In the genomic region with DNA sequence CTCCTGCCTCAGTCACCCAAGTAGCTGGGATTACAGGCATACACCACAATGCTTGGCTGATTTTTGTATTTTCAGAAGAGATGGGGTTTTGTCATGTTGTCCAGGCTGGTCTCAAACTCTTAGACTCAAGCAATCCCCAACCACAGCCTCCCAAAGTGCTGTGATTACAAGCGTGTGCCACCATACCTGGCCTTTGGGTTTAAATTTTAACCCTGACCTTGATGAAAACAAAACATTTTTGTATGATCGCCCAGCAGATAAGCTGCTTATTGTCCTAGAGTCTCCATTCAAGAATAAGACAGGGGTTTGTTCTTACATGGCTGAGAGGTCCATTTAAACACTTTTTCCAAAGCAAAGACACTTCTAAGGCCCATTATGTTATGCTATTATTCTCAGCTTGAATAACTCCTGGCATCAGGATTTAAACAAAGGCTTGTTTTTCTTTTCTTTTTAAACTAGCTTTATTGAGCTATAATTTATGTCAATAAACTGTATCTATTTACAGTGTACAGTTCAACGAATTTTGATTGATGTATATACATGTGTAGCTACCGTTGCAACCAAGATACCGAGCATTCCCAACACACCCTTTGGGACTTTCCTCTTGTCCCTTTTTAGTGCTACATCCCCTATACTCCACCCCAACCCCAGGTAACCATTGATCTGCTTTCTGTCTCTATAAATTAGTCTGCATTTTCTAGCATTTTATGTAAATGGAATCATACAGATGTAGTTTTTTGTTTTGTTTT, we compare ENCODE assay signal across 20 cellular contexts. TPM values are rescaled to one million over a fixed set of nuclear protein-coding genes. Genes with fewer than 3 reads are reported as not detected.
DNase-seq lines count a peak whose midpoint lies in the region; ATAC-seq, FAIRE-seq and TF ChIP-seq lines count a peak whose summit lies in the region.
"Had no signal": no experiment of that assay in that cellular context is flagged by ENCODE, and none has a peak within 500 bp of the region (broad histone marks: within the 10 kb centered on the region; RNA-seq: fewer than 3 reads in every experiment).

No MANE protein-coding gene starts in this region.

- H3K27ac ChIP-seq in HepG2 (ENCODE audit: extremely low read length, insufficient read depth, low read length) (no peak overlapping the region), right lobe of liver (no peak overlapping the region), transverse colon (peak overlapping the region; percentile 73 to 88 (median 82))
- H3K27ac ChIP-seq: A549 had no signal

- no TSS peak for BruUV-seq in HepG2 (replicated peaks; lab: Mats Ljungman, UMichigan)

- H3K4me1 ChIP-seq in HepG2 (ENCODE audit: insufficient read depth, low read length) (peaks cover 23% of the 10 kb centered on the region), right lobe of liver (no peaks in the 10 kb centered on the region), transverse colon (peaks cover 0 to 29% (median 17%) of the 10 kb centered on the region in 4 donors)
- H3K4me1 ChIP-seq: A549 had no signal

- ATAC-seq in HepG2 (no peak), right lobe of liver (no peak), HG02870 (IDR thresholded peaks at IDR 0.05; ENCODE audit: unreplicated experiment) (no peak)
- ATAC-seq: A549, K562 had no signal

- H3K27me3 Mint-ChIP-seq in dendritic cell treated with granulocyte-macrophage colony-stimulating factor and Interleukin-4, amounts not matched to agents 40 ng/mL and 50 ng/mL, for 4 days, result peaks cover 17% of the 10 kb centered on the region

- H4K20me1 ChIP-seq in HepG2 (ENCODE audit: insufficient read depth, low read length), result no peaks in the 10 kb centered on the region

- TF ChIP-seq POLR2A in HepG2 (IDR thresholded peaks at IDR 0.05; ENCODE audit: insufficient read depth in 1 of 2, low read depth in 2 of 2, low read length in 2 of 2) (no peak), right lobe of liver (IDR thresholded peaks at IDR 0.05) (no peak), transverse colon (IDR thresholded peaks at IDR 0.05) (no peak)

- H3K4me2 ChIP-seq in HepG2 (ENCODE audit: low read depth, low read length), result no peak overlapping the region
- H3K4me2 ChIP-seq: A549 had no signal

- POLR2A ChIA-PET in HepG2 (lab: Yijun Ruan, JAX), result no interaction called here

- H3K79me2 ChIP-seq in HepG2 (ENCODE audit: insufficient read depth, low read length), result no peaks in the 10 kb centered on the region

- in situ Hi-C loops in HepG2 (cut with HindIII; ENCODE audit: extremely low pct_ligation_motif_present, low pct_unique_long_range_greater_than_20kb), result no loop called here
- in situ Hi-C loops in transverse colon (cut with MboI; ENCODE audit: low pct_ligation_motif_present in 1 of 4, low pct_unique_long_range_greater_than_20kb in 1 of 4, low sequenced_read_pairs in 3 of 4), result loop anchor here in 1 of 4 donors (25.0 kb wide), 1 partner anchor 501 kb away; no protein-coding TSS in a partner anchor

- no peak for TF ChIP-seq RAD21 in HepG2 (CRISPR knock-in tag; IDR thresholded peaks at IDR 0.05)

- peak; percentile 40 for DNase-seq in HepG2 (ENCODE audit: low spot score)
- no peak for DNase-seq in right lobe of liver
- DNase-seq in LoVo (ENCODE audit: low spot score), result peak; percentile 24
- no peak for DNase-seq in transverse colon
- no peak for DNase-seq in D721Med (ENCODE audit: insufficient read length, low spot score)
- DNase-seq in posterior cingulate gyrus, result no peak
- DNase-seq: Calu3; CD8-positive, alpha-beta memory T cell; DND-41; GDM1; GOT3; H9 had no signal

- intact Hi-C loops in HepG2 (cut with micrococcal nuclease; ENCODE audit: unreplicated experiment) (no loop called here), right lobe of liver (cut with DNase I) (no loop called here), transverse colon (cut with DNase I; ENCODE audit: low total_unique reads) (no loop called here), posterior cingulate gyrus (cut with DNase I) (no loop called here)
- intact Hi-C loops in dendritic cell treated with granulocyte-macrophage colony-stimulating factor and Interleukin-4, amounts not matched to agents 40 ng/mL and 50 ng/mL, for 4 days (cut with micrococcal nuclease), result no loop called here

- no peak overlapping the region for H3K9ac ChIP-seq in HepG2 (ENCODE audit: insufficient read depth, low read depth, low read length)

- H3K4me3 ChIP-seq in HepG2 (replicated peaks in 1 of 3; ENCODE audit: insufficient read depth in 1 of 3, low read depth in 2 of 3, low read length in 3 of 3) (no peak overlapping the region), right lobe of liver (no peak overlapping the region), transverse colon (no peak overlapping the region)
- H3K4me3 ChIP-seq: A549, K562 had no signal

- no peaks in the 10 kb centered on the region for H3K27me3 ChIP-seq in HepG2 (ENCODE audit: control insufficient read depth in 1 of 2, insufficient read depth in 2 of 2, low read length in 2 of 2)
- no peaks in the 10 kb centered on the region for H3K27me3 ChIP-seq in right lobe of liver
- no peaks in the 10 kb centered on the region for H3K27me3 ChIP-seq in transverse colon

- TF ChIP-seq CTCF in HepG2 (CRISPR knock-in tag; IDR thresholded peaks at IDR 0.05) (no peak), right lobe of liver (IDR thresholded peaks at IDR 0.05) (no peak), transverse colon (IDR thresholded peaks at IDR 0.05) (no peak), D721Med (IDR thresholded peaks at IDR 0.05; ENCODE audit: insufficient read depth, missing control alignments) (no peak)

- H3K27ac Mint-ChIP-seq in dendritic cell treated with granulocyte-macrophage colony-stimulating factor and Interleukin-4, amounts not matched to agents 40 ng/mL and 50 ng/mL, for 4 days, result peak overlapping the region; percentile 72
- H3K27ac Mint-ChIP-seq: CD8-positive, alpha-beta memory T cell; H9 had no signal

- H3K4me3 Mint-ChIP-seq in dendritic cell treated with granulocyte-macrophage colony-stimulating factor and Interleukin-4, amounts not matched to agents 40 ng/mL and 50 ng/mL, for 4 days, result no peak overlapping the region
- H3K4me3 Mint-ChIP-seq: CD14-positive monocyte; CD8-positive, alpha-beta memory T cell; H9 had no signal

- WGBS in HepG2 (ENCODE audit: low lambda C conversion rate), result 16% methylated on average over 5 of the region's 5 CpGs
- WGBS in right lobe of liver (ENCODE audit: insufficient coverage, low coverage, low lambda C conversion rate, missing lambda C conversion rate), result 78% methylated on average over 3 of the region's 5 CpGs
- 28 to 39% methylated on average over 4 to 5 of the region's 5 CpGs for WGBS in transverse colon (ENCODE audit: low coverage in 1 of 2), 2 donors

- FAIRE-seq in HepG2 (lab: Jason Lieb, UNC), result no peak
- FAIRE-seq in D721Med (lab: Jason Lieb, UNC), result no peak
- FAIRE-seq: A549, GM12892, K562 had no signal

- H2AFZ ChIP-seq in HepG2 (ENCODE audit: low read length), result no peak overlapping the region

- TF ChIP-seq EP300 in HepG2 (IDR thresholded peaks at IDR 0.05; ENCODE audit: low read depth in 2 of 2, low read length in 2 of 2) (no peak), HepG2 (CRISPR knock-in tag; IDR thresholded peaks at IDR 0.05; ENCODE audit: borderline replicate concordance) (no peak), transverse colon (IDR thresholded peaks at IDR 0.05; ENCODE audit: low read depth) (no peak)

- no peaks in the 10 kb centered on the region for H3K36me3 Mint-ChIP-seq in dendritic cell treated with granulocyte-macrophage colony-stimulating factor and Interleukin-4, amounts not matched to agents 40 ng/mL and 50 ng/mL, for 4 days (ENCODE audit: low read depth)
- H3K36me3 Mint-ChIP-seq: CD14-positive monocyte; CD8-positive, alpha-beta memory T cell had no signal

- H3K36me3 ChIP-seq in HepG2 (replicated peaks in 1 of 2; ENCODE audit: control insufficient read depth in 1 of 2, insufficient read depth in 2 of 2, low read length in 2 of 2), result no peaks in the 10 kb centered on the region
- H3K36me3 ChIP-seq in right lobe of liver, result no peaks in the 10 kb centered on the region
- no peaks in the 10 kb centered on the region for H3K36me3 ChIP-seq in transverse colon

- H3K9me3 Mint-ChIP-seq in dendritic cell treated with granulocyte-macrophage colony-stimulating factor and Interleukin-4, amounts not matched to agents 40 ng/mL and 50 ng/mL, for 4 days, result no peaks in the 10 kb centered on the region
- H3K9me3 Mint-ChIP-seq: CD8-positive, alpha-beta memory T cell had no signal

- peaks cover 33% of the 10 kb centered on the region for H3K4me1 Mint-ChIP-seq in dendritic cell treated with granulocyte-macrophage colony-stimulating factor and Interleukin-4, amounts not matched to agents 40 ng/mL and 50 ng/mL, for 4 days (ENCODE audit: low read depth)
- H3K4me1 Mint-ChIP-seq: CD8-positive, alpha-beta memory T cell; H9 had no signal

- H3K9me3 ChIP-seq in HepG2 (ENCODE audit: low read length) (no peaks in the 10 kb centered on the region), right lobe of liver (no peaks in the 10 kb centered on the region), transverse colon (no peaks in the 10 kb centered on the region)
- H3K9me3 ChIP-seq: A549 had no signal

- CTCF ChIA-PET in HepG2 (lab: Yijun Ruan, JAX; ENCODE audit: low intra/inter-chr PET ratio, low total read pairs), result no interaction called here

RNA-seq across cellular contexts. Expression of gene MUC13, which starts 1.4 kb away (rescaled TPM):
- total RNA-seq in HepG2 (2016; rRNA removed; fragmentation: Illumina TruSeq; extraction: Trizol) (0.04 TPM in 1 of 2 replicates, not detected in the other), right lobe of liver (1 to 10 TPM in 3 of 6 experiments, not detected in 3; 1.9 to 4.5 (median 2.1) TPM), transverse colon (100 to 1,000 TPM in 3 of 4 donors, 10 to 100 TPM in 1; 37.8 to 700 (median 401) TPM)
- not detected in 2 replicates for total RNA-seq in HepG2 (2016; cell fraction: cytosol; rRNA removed; fragmentation: Illumina TruSeq; extraction: Trizol; ENCODE audit: low read depth)
- total RNA-seq in HepG2 (2016; cell fraction: insoluble cytoplasmic fraction; rRNA removed; fragmentation: Illumina TruSeq; extraction: Trizol), result not detected in 2 replicates
- total RNA-seq in HepG2 (2016; cell fraction: membrane; rRNA removed; fragmentation: Illumina TruSeq; extraction: Trizol), result not detected in 2 replicates
- not detected in 2 replicates for total RNA-seq in HepG2 (2016; cell fraction: nucleus; rRNA removed; fragmentation: Illumina TruSeq; extraction: Trizol)
- polyA plus RNA-seq in HepG2 (2011; rRNA removed), result 1.2 TPM in 2 replicates
- 0.51 and 1.1 TPM in 2 replicates for polyA plus RNA-seq in HepG2 (2011; cell fraction: cytosol; rRNA removed)
- 0.34 and 0.50 TPM in 2 replicates for polyA plus RNA-seq in HepG2 (2011; cell fraction: nucleus; rRNA removed)
- 0.75 and 1.7 TPM in 2 replicates for polyA plus RNA-seq in HepG2 (2012)
- polyA plus RNA-seq in HepG2 (2016; cell fraction: cytosol; fragmentation: Illumina TruSeq; extraction: Trizol; ENCODE audit: low read depth), result not detected in 2 replicates
- not detected in 2 replicates for polyA plus RNA-seq in HepG2 (2016; cell fraction: insoluble cytoplasmic fraction; fragmentation: Illumina TruSeq; extraction: Trizol; ENCODE audit: low read depth)
- 0.06 TPM in 1 of 2 replicates, not detected in the other for polyA plus RNA-seq in HepG2 (2016; cell fraction: membrane; fragmentation: Illumina TruSeq; extraction: Trizol; ENCODE audit: low read depth)
- polyA plus RNA-seq in HepG2 (2016; cell fraction: nucleus; fragmentation: Illumina TruSeq; extraction: Trizol; ENCODE audit: insufficient read depth, low read depth), result 0.21 TPM in 1 of 2 replicates, not detected in the other
- 0.20 and 2.0 TPM in 2 replicates for polyA minus RNA-seq in HepG2 (2011; rRNA and poly(A)+ RNA removed; ENCODE audit: low replicate concordance)
- polyA minus RNA-seq in HepG2 (2011; cell fraction: cytosol; rRNA and poly(A)+ RNA removed), result 0.26 and 0.49 TPM in 2 replicates
- 0.62 and 1.0 TPM in 2 replicates for polyA minus RNA-seq in HepG2 (2011; cell fraction: nucleus; rRNA and poly(A)+ RNA removed)
- total RNA-seq: CD8-positive, alpha-beta memory T cell; H9 had no signal
- polyA plus RNA-seq: AG04450; BJ; CD14-positive monocyte; CD8-positive, alpha-beta memory T cell; K562 had no signal

RNA-seq across cellular contexts. Expression of gene ITGB5, which starts 48.8 kb away (rescaled TPM):
- total RNA-seq in HepG2 (2016; rRNA removed; fragmentation: Illumina TruSeq; extraction: Trizol) (50.2 and 74.1 TPM in 2 replicates), right lobe of liver (100 to 1,000 TPM in 3 of 6 experiments, 10 to 100 TPM in 3; 61.3 to 125 (median 98.4) TPM), transverse colon (100 to 1,000 TPM in 2 of 4 donors, 10 to 100 TPM in 2; 62.8 to 572 (median 105) TPM)
- 11.6 and 14.5 TPM in 2 replicates for total RNA-seq in HepG2 (2016; cell fraction: cytosol; rRNA removed; fragmentation: Illumina TruSeq; extraction: Trizol; ENCODE audit: low read depth)
- 36.8 and 80.8 TPM in 2 replicates for total RNA-seq in HepG2 (2016; cell fraction: insoluble cytoplasmic fraction; rRNA removed; fragmentation: Illumina TruSeq; extraction: Trizol)
- total RNA-seq in HepG2 (2016; cell fraction: membrane; rRNA removed; fragmentation: Illumina TruSeq; extraction: Trizol), result 42.5 and 45.5 TPM in 2 replicates
- total RNA-seq in HepG2 (2016; cell fraction: nucleus; rRNA removed; fragmentation: Illumina TruSeq; extraction: Trizol), result 56.3 and 70.0 TPM in 2 replicates
- polyA plus RNA-seq in HepG2 (2011; rRNA removed), result 343 and 356 TPM in 2 replicates
- 228 and 302 TPM in 2 replicates for polyA plus RNA-seq in HepG2 (2011; cell fraction: cytosol; rRNA removed)
- 259 and 313 TPM in 2 replicates for polyA plus RNA-seq in HepG2 (2011; cell fraction: nucleus; rRNA removed)
- polyA plus RNA-seq in HepG2 (2012), result 127 and 130 TPM in 2 replicates
- polyA plus RNA-seq in HepG2 (2016; cell fraction: cytosol; fragmentation: Illumina TruSeq; extraction: Trizol; ENCODE audit: low read depth), result 14.7 and 15.8 TPM in 2 replicates
- polyA plus RNA-seq in HepG2 (2016; cell fraction: insoluble cytoplasmic fraction; fragmentation: Illumina TruSeq; extraction: Trizol; ENCODE audit: low read depth), result 45.2 and 59.6 TPM in 2 replicates
- 33.4 and 35.8 TPM in 2 replicates for polyA plus RNA-seq in HepG2 (2016; cell fraction: membrane; fragmentation: Illumina TruSeq; extraction: Trizol; ENCODE audit: low read depth)
- 100 and 107 TPM in 2 replicates for polyA plus RNA-seq in HepG2 (2016; cell fraction: nucleus; fragmentation: Illumina TruSeq; extraction: Trizol; ENCODE audit: insufficient read depth, low read depth)
- polyA minus RNA-seq in HepG2 (2011; rRNA and poly(A)+ RNA removed; ENCODE audit: low replicate concordance), result 84.8 and 423 TPM in 2 replicates
- 148 and 170 TPM in 2 replicates for polyA minus RNA-seq in HepG2 (2011; cell fraction: cytosol; rRNA and poly(A)+ RNA removed)
- 147 and 160 TPM in 2 replicates for polyA minus RNA-seq in HepG2 (2011; cell fraction: nucleus; rRNA and poly(A)+ RNA removed)

Comparison
In these comparisons a context has a peak if more than half of its experiments do, and no peak if none do; other contexts are left out.
1. DNase-seq: peak in HepG2 (single experiment) and LoVo (single experiment); none in right lobe of liver (0 of 3), transverse colon (single experiment), D721Med (single experiment) and posterior cingulate gyrus (0 of 10).
2. H3K27ac ChIP-seq: peak in transverse colon (4 of 4); none in HepG2 (single experiment) and right lobe of liver (0 of 3).
3. RNA of gene MUC13, which starts 1.4 kb away (total RNA-seq): 37.8 to 700 TPM in transverse colon; 1.9 to 4.5 TPM in right lobe of liver and 0.04 TPM in HepG2; every median in the first group is over 4 times any median in the second.